9 cellular contexts compared by ENCODE assay signal in genomic region chr13:110869805-110870706, GRCh38. TPM values are rescaled to one million over a fixed set of nuclear protein-coding genes. Genes with fewer than 3 reads are reported as not detected.
DNase-seq lines count a peak whose midpoint lies in the region; ATAC-seq and TF ChIP-seq lines count a peak whose summit lies in the region.
"Had no signal": no experiment of that assay in that cellular context is flagged by ENCODE, and none has a peak within 500 bp of the region (broad histone marks: within the 10 kb centered on the region; RNA-seq: fewer than 3 reads in every experiment).

No MANE protein-coding gene starts in this region.

- H3K4me1 ChIP-seq in gastrocnemius medialis = peaks cover 42% of the 10 kb centered on the region in 2 donors

- H3K4me1 Mint-ChIP-seq in MCF 10A (ENCODE audit: insufficient read depth, unreplicated experiment) = peaks cover 12% of the 10 kb centered on the region

- no peaks in the 10 kb centered on the region for H3K9me3 Mint-ChIP-seq in MCF 10A (ENCODE audit: unreplicated experiment)

- peak in 2 of 3 experiments; percentile 76 to 84 for DNase-seq in NCI-H1417 (lab: John Stamatoyannopoulos, UW)
- no peak for DNase-seq in NCI-H1417 treated with DMSO at 0.1 percent for 48 hours (lab: John Stamatoyannopoulos, UW)
- DNase-seq in NCI-H2171 (lab: John Stamatoyannopoulos, UW) = peak; percentile 7
- peak; percentile 100 for DNase-seq in MCF 10A (ENCODE audit: unreplicated experiment)
- DNase-seq in iPS-NIHi7 (ENCODE audit: extremely low spot score) = peak; percentile 57
- peak; percentile 96 to 98 for DNase-seq in gastrocnemius medialis
- DNase-seq in AML-193 (lab: John Stamatoyannopoulos, UW) = no peak

- TSS peak; percentile 86 for BruUV-seq in MCF 10A (replicated peaks; lab: Mats Ljungman, UMichigan)

- ATAC-seq in gastrocnemius medialis (peak; percentile 87 to 88), GM19463 (IDR thresholded peaks at IDR 0.05; ENCODE audit: unreplicated experiment) (no peak)

- no peaks in the 10 kb centered on the region for H3K27me3 Mint-ChIP-seq in MCF 10A (ENCODE audit: insufficient read depth, unreplicated experiment)

- in situ Hi-C loops in gastrocnemius medialis (cut with MboI; ENCODE audit: low sequenced_read_pairs in 4 of 4) = no loop called here

- peaks cover 5% of the 10 kb centered on the region for H3K36me3 Mint-ChIP-seq in MCF 10A (ENCODE audit: insufficient read depth, unreplicated experiment)

- H3K4me3 ChIP-seq in gastrocnemius medialis = peak overlapping the region; percentile 70 to 82 (median 77)
- H3K4me3 ChIP-seq: BLaER1 treated with 17β-estradiol and CSF1 and Interleukin-3, amounts not matched to agents 10 nM and 100 nM had no signal

- POLR2A ChIA-PET in MCF 10A (lab: Yijun Ruan, JAX) = interaction anchor here (0.5 to 3.1 kb wide), 13 partner anchors 11 to 281 kb away, joined by 3 to 38 read pairs (median 5); partner anchors contain the start of genes ANKRD10 and CARS2

- TF ChIP-seq CTCF in MCF 10A (IDR thresholded peaks at IDR 0.05; ENCODE audit: unreplicated experiment) (peak; percentile 13), gastrocnemius medialis (IDR thresholded peaks at IDR 0.05 in 4 of 5, conservative IDR thresholded peaks at IDR 0.05 in 1 of 5) (peak; percentile 13 to 53 (median 26))

- peak overlapping the region; percentile 98 to 99 (median 99) for H3K27ac ChIP-seq in gastrocnemius medialis

- H3K4me3 Mint-ChIP-seq in MCF 10A (ENCODE audit: unreplicated experiment) = peak overlapping the region; percentile 62

- H3K27ac Mint-ChIP-seq in MCF 10A (ENCODE audit: low read depth, unreplicated experiment) = peak overlapping the region; percentile 88

- CTCF ChIA-PET in MCF 10A (lab: Yijun Ruan, JAX) = interaction anchor here (0.6 to 1.3 kb wide), 7 partner anchors 12 to 699 kb away, joined by 3 to 5 read pairs (median 3); partner anchors contain the start of gene ANKRD10

- no peaks in the 10 kb centered on the region for H3K9me3 ChIP-seq in gastrocnemius medialis

- intact Hi-C loops in MCF 10A (cut with micrococcal nuclease) (loop anchor here (1.0 kb wide), 2 partner anchors 45 to 155 kb away; partner anchors contain the start of gene ANKRD10), gastrocnemius medialis (cut with DNase I; ENCODE audit: low total_unique reads) (loop anchor here (1.0 to 5.0 kb wide), 5 partner anchors 27 to 177 kb away; partner anchors contain the start of gene ANKRD10)

- H3K36me3 ChIP-seq in gastrocnemius medialis = no peaks in the 10 kb centered on the region
- H3K36me3 ChIP-seq: BLaER1 treated with 17β-estradiol and CSF1 and Interleukin-3, amounts not matched to agents 10 nM and 100 nM had no signal

- H3K27me3 ChIP-seq in gastrocnemius medialis = no peaks in the 10 kb centered on the region

- peak; percentile 49 to 80 for TF ChIP-seq POLR2A in gastrocnemius medialis (IDR thresholded peaks at IDR 0.05)

RNA-seq across cellular contexts. Expression of gene ANKRD10, which starts 44.8 kb away (rescaled TPM):
- 61.7 and 76.0 TPM in 2 replicates for total RNA-seq in MCF 10A (2022)
- 100 to 1,000 TPM; 145 to 381 (median 164) TPM for total RNA-seq in gastrocnemius medialis

Comparison
In these comparisons a context has a peak if more than half of its experiments do, and no peak if none do; other contexts are left out.
1. DNase-seq: peak in NCI-H1417 (2 of 3), NCI-H2171 (single experiment), MCF 10A (single experiment), iPS-NIHi7 (single experiment) and gastrocnemius medialis (2 of 2); none in NCI-H1417 treated with DMSO at 0.1 percent for 48 hours (single experiment) and AML-193 (0 of 2).